ENCODE assay signal across 10 cellular contexts in the genomic region with DNA sequence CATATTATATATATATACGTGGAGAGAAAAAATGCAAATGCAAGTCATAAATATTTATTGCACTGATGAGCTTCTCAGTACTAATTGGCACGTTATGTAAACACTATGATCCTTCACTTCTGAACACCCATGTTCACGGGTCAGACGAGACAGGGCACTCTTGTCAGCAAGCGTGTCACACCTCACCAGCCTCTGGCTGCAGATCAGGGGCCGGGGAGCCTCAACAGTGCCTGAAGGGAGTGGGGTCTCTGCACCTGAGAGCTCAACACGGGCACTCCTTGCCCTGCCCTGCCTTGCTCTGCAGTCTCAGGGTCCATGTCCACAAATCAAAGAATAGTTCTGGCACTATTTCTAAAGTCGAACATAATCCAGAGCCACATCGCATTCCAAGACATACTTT. TPM values are rescaled to one million over a fixed set of nuclear protein-coding genes. Genes with fewer than 3 reads are reported as not detected.
DNase-seq lines count a peak whose midpoint lies in the region; ATAC-seq and TF ChIP-seq lines count a peak whose summit lies in the region.
"Had no signal": no experiment of that assay in that cellular context is flagged by ENCODE, and none has a peak within 500 bp of the region (broad histone marks: within the 10 kb centered on the region; RNA-seq: fewer than 3 reads in every experiment).

No MANE protein-coding gene starts in this region.

- WGBS in smooth muscle cell (ENCODE audit: low lambda C conversion rate) = 63% methylated on average over 9 of the region's 9 CpGs

- H3K4me1 Mint-ChIP-seq in activated CD4-positive, alpha-beta T cell treated with anti-CD3 and anti-CD28 coated beads, Interleukin-2, amount 10 ng/mL, durations not matched to agents 24 days and 14 days = peaks cover 56% of the 10 kb centered on the region

- H4K20me1 ChIP-seq in smooth muscle cell (ENCODE audit: low read depth) = no peaks in the 10 kb centered on the region

- peak; percentile 68 for DNase-seq in activated CD4-positive, alpha-beta T cell treated with anti-CD3 and anti-CD28 coated beads, Interleukin-2, amount 10 ng/mL, durations not matched to agents 24 days and 14 days
- DNase-seq in activated CD4-positive, alpha-beta T cell treated with anti-CD3 and anti-CD28 coated beads, Interleukin-2, amount 50 U/mL, for 4 hours = no peak
- DNase-seq in NCI-H748 treated with DMSO at 0.1 percent for 48 hours (lab: John Stamatoyannopoulos, UW) (peak; percentile 98), epithelial cell of proximal tubule (ENCODE audit: low read depth) (no peak), smooth muscle cell (lab: John Stamatoyannopoulos, UW; ENCODE audit: unreplicated experiment) (no peak), putamen (ENCODE audit: low spot score) (no peak)
- DNase-seq: esophagus squamous epithelium, T-helper 9 cell had no signal

- intact Hi-C loops in activated CD4-positive, alpha-beta T cell treated with anti-CD3 and anti-CD28 coated beads, Interleukin-2, amount 10 ng/mL, durations not matched to agents 24 days and 14 days (cut with micrococcal nuclease) = loop anchor here (2.0 to 5.0 kb wide), 2 partner anchors 116 to 177 kb away; no protein-coding TSS in a partner anchor

- ATAC-seq in esophagus mucosa = no peak
- ATAC-seq in GM18505 (IDR thresholded peaks at IDR 0.05; ENCODE audit: unreplicated experiment) = no peak

- TF ChIP-seq POLR2A in GM18505 (IDR thresholded peaks at IDR 0.05; ENCODE audit: borderline replicate concordance, extremely low read depth, insufficient read depth, insufficient read length) = no peak

- peak overlapping the region; percentile 98 for H3K4me2 ChIP-seq in smooth muscle cell

- H3K27ac Mint-ChIP-seq in activated CD4-positive, alpha-beta T cell treated with anti-CD3 and anti-CD28 coated beads, Interleukin-2, amount 10 ng/mL, durations not matched to agents 24 days and 14 days = peak overlapping the region; percentile 96

- H3K4me3 Mint-ChIP-seq in activated CD4-positive, alpha-beta T cell treated with anti-CD3 and anti-CD28 coated beads, Interleukin-2, amount 10 ng/mL, durations not matched to agents 24 days and 14 days = peak overlapping the region; percentile 95

- H2AFZ ChIP-seq in smooth muscle cell (ENCODE audit: low read depth) = no peak overlapping the region

- no peak overlapping the region for H3K27ac ChIP-seq in smooth muscle cell (ENCODE audit: low read depth)
- H3K27ac ChIP-seq: esophagus squamous epithelium had no signal

- H3K9me3 ChIP-seq in smooth muscle cell (replicated peaks; ENCODE audit: low read depth) = no peaks in the 10 kb centered on the region
- H3K9me3 ChIP-seq: esophagus squamous epithelium had no signal

- H3K9me3 Mint-ChIP-seq in activated CD4-positive, alpha-beta T cell treated with anti-CD3 and anti-CD28 coated beads, Interleukin-2, amount 10 ng/mL, durations not matched to agents 24 days and 14 days = peaks cover 4% of the 10 kb centered on the region

- peak overlapping the region; percentile 72 for H3K4me3 ChIP-seq in epithelial cell of proximal tubule (ENCODE audit: low read depth, low read length)
- H3K4me3 ChIP-seq in smooth muscle cell = peak overlapping the region; percentile 27

- peaks cover 3% of the 10 kb centered on the region for H3K27me3 Mint-ChIP-seq in activated CD4-positive, alpha-beta T cell treated with anti-CD3 and anti-CD28 coated beads, Interleukin-2, amount 10 ng/mL, durations not matched to agents 24 days and 14 days

- TF ChIP-seq CTCF in epithelial cell of proximal tubule (conservative IDR thresholded peaks at IDR 0.05; ENCODE audit: low read depth, low read length) = no peak
- no peak for TF ChIP-seq CTCF in smooth muscle cell (IDR thresholded peaks at IDR 0.05; ENCODE audit: borderline replicate concordance, insufficient read depth, poor library complexity, severe bottlenecking)

- H3K79me2 ChIP-seq in smooth muscle cell (ENCODE audit: low read depth) = no peaks in the 10 kb centered on the region

- H3F3A ChIP-seq in smooth muscle cell (ENCODE audit: low read depth) = peaks cover 7% of the 10 kb centered on the region

- H3K36me3 Mint-ChIP-seq in activated CD4-positive, alpha-beta T cell treated with anti-CD3 and anti-CD28 coated beads, Interleukin-2, amount 10 ng/mL, durations not matched to agents 24 days and 14 days (ENCODE audit: low read depth) = no peaks in the 10 kb centered on the region

- H3K4me1 ChIP-seq in smooth muscle cell (ENCODE audit: low read depth) = peaks cover 25% of the 10 kb centered on the region

- H3K27me3 ChIP-seq in smooth muscle cell (ENCODE audit: low read depth) = no peaks in the 10 kb centered on the region

- H3K9ac ChIP-seq in smooth muscle cell (ENCODE audit: low read depth) = no peak overlapping the region

- H3K36me3 ChIP-seq in smooth muscle cell (ENCODE audit: low read depth) = no peaks in the 10 kb centered on the region
- H3K36me3 ChIP-seq: esophagus squamous epithelium had no signal

RNA-seq across cellular contexts. Expression of a gene that starts 0.4 kb away (rescaled TPM):
- 70.5 and 73.9 TPM in 2 replicates for total RNA-seq in activated CD4-positive, alpha-beta T cell treated with anti-CD3 and anti-CD28 coated beads, Interleukin-2, amount 10 ng/mL, durations not matched to agents 24 days and 14 days
- 3.9 and 6.7 TPM in 2 replicates for total RNA-seq in epithelial cell of proximal tubule
- 1.5 and 2.1 TPM in 2 replicates for total RNA-seq in smooth muscle cell
- 6.4 and 7.2 TPM in 2 replicates for polyA plus RNA-seq in smooth muscle cell
- 7.0 TPM for total RNA-seq in esophagus mucosa

Comparison
In these comparisons a context has a peak if more than half of its experiments do, and no peak if none do; other contexts are left out.
1. DNase-seq: peak in activated CD4-positive, alpha-beta T cell treated with anti-CD3 and anti-CD28 coated beads, Interleukin-2, amount 10 ng/mL, durations not matched to agents 24 days and 14 days (single experiment) and NCI-H748 treated with DMSO at 0.1 percent for 48 hours (single experiment); none in activated CD4-positive, alpha-beta T cell treated with anti-CD3 and anti-CD28 coated beads, Interleukin-2, amount 50 U/mL, for 4 hours (0 of 2), epithelial cell of proximal tubule (single experiment), smooth muscle cell (single experiment) and putamen (single experiment).